ENCODE assay signal across 8 cellular contexts in the genomic region with DNA sequence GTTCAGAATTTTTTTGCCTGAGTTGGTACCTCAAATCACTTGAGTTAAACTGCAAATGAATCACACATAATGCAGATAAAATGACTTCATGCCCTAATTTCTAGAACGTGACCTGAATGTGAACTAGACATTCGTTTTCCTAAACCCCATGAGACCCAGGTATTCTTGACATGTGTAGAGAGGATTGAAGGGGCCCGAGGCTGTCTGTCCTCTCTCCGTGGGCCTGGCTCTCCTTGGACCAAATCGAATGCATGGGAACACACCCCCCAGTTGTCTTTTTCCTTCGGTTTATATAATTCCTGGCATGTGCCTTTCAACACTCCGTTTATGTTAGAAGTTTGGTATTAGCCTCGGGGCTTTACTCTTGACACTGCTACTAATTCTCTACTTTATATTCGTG.
DNase-seq lines count a peak whose midpoint lies in the region; ATAC-seq and TF ChIP-seq lines count a peak whose summit lies in the region.
"Not testable (repeated sequence)": the region's sequence is repeated elsewhere in the genome, so short reads cannot be mapped to it uniquely, and the experiment has no call there.

No MANE protein-coding gene starts in this region.

- not testable (repeated sequence) for H3K9me3 ChIP-seq in PC-9 (ENCODE audit: insufficient read depth, low read depth); mammary epithelial cell (replicated peaks; ENCODE audit: insufficient read depth, low read length); osteoblast (ENCODE audit: low read depth, low read length); aorta (ENCODE audit: control insufficient read depth, low read length)

- TF ChIP-seq CTCF in PC-9 (conservative IDR thresholded peaks at IDR 0.05); mammary epithelial cell (conservative IDR thresholded peaks at IDR 0.05 in 1 of 2, IDR thresholded peaks at IDR 0.05 in 1 of 2; ENCODE audit: extremely low read depth in 1 of 2, insufficient read depth in 1 of 2, low read depth in 1 of 2, low read length in 2 of 2); osteoblast (IDR thresholded peaks at IDR 0.05; ENCODE audit: extremely low read depth, low read depth, low read length): not testable (repeated sequence)

- POLR2A ChIA-PET in PC-9 (lab: Charles Lee; ENCODE audit: unreplicated experiment): not testable (repeated sequence)

- not testable (repeated sequence) for H3K4me1 Mint-ChIP-seq in activated T-helper 17 cell treated with anti-CD3 and anti-CD28 coated beads, Interleukin-2, amount 50 U/mL, for 72 hours

- H3F3A ChIP-seq in PC-9 (ENCODE audit: insufficient read depth, low read depth): not testable (repeated sequence)

- not testable (repeated sequence) for H3K9ac ChIP-seq in mammary epithelial cell (ENCODE audit: insufficient read depth, low read length)

- intact Hi-C loops in PC-9 (cut with micrococcal nuclease; ENCODE audit: unreplicated experiment); mammary epithelial cell (cut with micrococcal nuclease); left ventricle myocardium superior (cut with micrococcal nuclease); aorta (cut with DNase I): not testable (repeated sequence)

- not testable (repeated sequence) for H3K27me3 ChIP-seq in PC-9 (ENCODE audit: insufficient read depth, low read depth); mammary epithelial cell (ENCODE audit: insufficient read depth, low read length); osteoblast (ENCODE audit: insufficient read depth, low read length); aorta (ENCODE audit: control insufficient read depth in 1 of 2, insufficient read depth in 2 of 2, low read length in 1 of 2)

- not testable (repeated sequence) for H3K36me3 ChIP-seq in PC-9 (ENCODE audit: low read depth); mammary epithelial cell (ENCODE audit: insufficient read depth, low read length); osteoblast (ENCODE audit: insufficient read depth, low read length); aorta (ENCODE audit: control insufficient read depth in 1 of 2, insufficient read depth in 2 of 2, low read length in 1 of 2)

- in situ Hi-C loops in mammary epithelial cell (cut with MboI; ENCODE audit: low sequenced_read_pairs in 2 of 2): not testable (repeated sequence)

- ATAC-seq in GM19023 (IDR thresholded peaks at IDR 0.05; ENCODE audit: unreplicated experiment) (peak; percentile 4), HG03095 (IDR thresholded peaks at IDR 0.05; ENCODE audit: unreplicated experiment) (peak; percentile 2), left ventricle myocardium superior (peak; percentile 21), aorta (ENCODE audit: low FRiP score) (peak; percentile 27)
- ATAC-seq in activated T-helper 17 cell treated with anti-CD3 and anti-CD28 coated beads, Interleukin-2, amount 50 U/mL, for 72 hours (replicated peaks): peak; percentile 15

- H3K4me2 ChIP-seq in PC-9: peak overlapping the region; percentile 49
- H3K4me2 ChIP-seq in mammary epithelial cell (ENCODE audit: insufficient read depth, low read depth, low read length): not testable (repeated sequence)
- peak overlapping the region; percentile 43 for H3K4me2 ChIP-seq in osteoblast (ENCODE audit: insufficient read depth, low read length)

- peak overlapping the region; percentile 57 for H3K4me3 Mint-ChIP-seq in activated T-helper 17 cell treated with anti-CD3 and anti-CD28 coated beads, Interleukin-2, amount 50 U/mL, for 72 hours

- dilution Hi-C loops in mammary epithelial cell (cut with HindIII; ENCODE audit: low sequenced_read_pairs): not testable (repeated sequence)

- not testable (repeated sequence) for H3K4me3 ChIP-seq in PC-9; mammary epithelial cell (replicated peaks in 1 of 3; ENCODE audit: insufficient read depth in 1 of 3, low read depth in 2 of 3, low read length in 3 of 3); osteoblast (ENCODE audit: insufficient read depth, low read length); aorta (ENCODE audit: low read length in 2 of 2)

- not testable (repeated sequence) for H2AFZ ChIP-seq in PC-9; mammary epithelial cell (ENCODE audit: low read depth, low read length); osteoblast (ENCODE audit: low read length)

- H3K27ac Mint-ChIP-seq in activated T-helper 17 cell treated with anti-CD3 and anti-CD28 coated beads, Interleukin-2, amount 50 U/mL, for 72 hours: not testable (repeated sequence)

- H3K9me2 ChIP-seq in PC-9 (ENCODE audit: insufficient read depth): not testable (repeated sequence)

- not testable (repeated sequence) for H3K27me3 Mint-ChIP-seq in activated T-helper 17 cell treated with anti-CD3 and anti-CD28 coated beads, Interleukin-2, amount 50 U/mL, for 72 hours

- BruUV-seq in PC-9 (replicated peaks; lab: Mats Ljungman, UMichigan); mammary epithelial cell (replicated peaks; lab: Mats Ljungman, UMichigan): not testable (repeated sequence)

- not testable (repeated sequence) for H3K9me3 Mint-ChIP-seq in activated T-helper 17 cell treated with anti-CD3 and anti-CD28 coated beads, Interleukin-2, amount 50 U/mL, for 72 hours

- 18% methylated on average over 5 of the region's 9 CpGs for WGBS in mammary epithelial cell (ENCODE audit: low coverage, missing lambda C conversion rate)
- 3% methylated on average over 5 to 6 of the region's 9 CpGs for WGBS in aorta, 2 donors

- CTCF ChIA-PET in PC-9 (lab: Charles Lee); mammary epithelial cell (lab: Charles Lee; ENCODE audit: low non-redundant PET): not testable (repeated sequence)

- peak overlapping the region; percentile 57 for H3K27ac ChIP-seq in PC-9
- H3K27ac ChIP-seq in mammary epithelial cell (ENCODE audit: insufficient read depth, low read depth, low read length): peak overlapping the region; percentile 40
- not testable (repeated sequence) for H3K27ac ChIP-seq in osteoblast (ENCODE audit: low read depth, low read length); aorta (ENCODE audit: low read depth in 1 of 2, low read length in 2 of 2)

- H3K79me2 ChIP-seq in PC-9 (ENCODE audit: low read depth) (peaks cover 66% of the 10 kb centered on the region), mammary epithelial cell (ENCODE audit: insufficient read depth, low read length) (peaks cover 75% of the 10 kb centered on the region), osteoblast (ENCODE audit: insufficient read depth, low read length) (peaks cover 66% of the 10 kb centered on the region)

- not testable (repeated sequence) for H4K20me1 ChIP-seq in PC-9 (ENCODE audit: insufficient read depth); mammary epithelial cell (ENCODE audit: insufficient read depth, low read length); osteoblast (ENCODE audit: insufficient read depth, low read length)

- peaks cover 19% of the 10 kb centered on the region for H3K36me3 Mint-ChIP-seq in activated T-helper 17 cell treated with anti-CD3 and anti-CD28 coated beads, Interleukin-2, amount 50 U/mL, for 72 hours (ENCODE audit: low read depth)

- H3K4me1 ChIP-seq in PC-9 (replicated peaks; ENCODE audit: insufficient read depth) (peaks cover 41% of the 10 kb centered on the region), osteoblast (ENCODE audit: insufficient read depth, low read length) (peaks cover 14% of the 10 kb centered on the region)
- H3K4me1 ChIP-seq in mammary epithelial cell (ENCODE audit: insufficient read depth, low read length); aorta (ENCODE audit: control insufficient read depth in 1 of 2, insufficient read depth in 2 of 2, low read length in 2 of 2): not testable (repeated sequence)

- DNase-seq in PC-9: peak in 1 of 2 experiments; percentile 35
- DNase-seq in mammary epithelial cell; left ventricle myocardium superior; osteoblast (ENCODE audit: insufficient read length, low spot score, missing footprints); aorta: not testable (repeated sequence)
